39 cellular contexts compared by ENCODE assay signal in the genomic region with DNA sequence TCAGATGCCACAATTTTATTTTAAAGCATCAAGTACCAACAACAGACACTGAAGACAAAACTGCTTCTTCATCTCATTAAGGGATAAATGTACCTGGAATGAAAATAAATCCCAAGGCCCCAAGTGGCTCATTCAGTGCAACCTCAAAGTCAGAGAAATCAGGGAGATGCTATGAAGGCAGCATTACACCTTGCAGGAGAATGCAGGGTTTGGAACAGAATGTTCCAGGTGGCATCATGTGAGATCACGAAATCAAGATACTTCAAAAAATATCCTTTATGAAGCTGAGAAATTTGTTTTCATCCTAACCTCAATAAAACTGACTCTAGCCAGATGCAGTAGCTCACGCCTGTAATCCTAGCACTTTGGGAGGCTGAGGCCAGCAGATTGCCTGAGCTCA.
"Had no signal": no experiment of that assay in that cellular context is flagged by ENCODE, and none has a peak within 500 bp of the region (broad histone marks: within the 10 kb centered on the region; RNA-seq: fewer than 3 reads in every experiment).

No MANE protein-coding gene starts in this region.

- H3K36me3 Mint-ChIP-seq: activated naive CD4-positive, alpha-beta T cell treated with anti-CD3 and anti-CD28 coated beads, Interleukin-2, amount 10 ng/mL, durations not matched to agents 7 days and 5 days; activated naive CD4-positive, alpha-beta T cell treated with anti-CD3 and anti-CD28 coated beads, Interleukin-2, amount 50 U/mL, for 24 hours; activated naive CD4-positive, alpha-beta T cell treated with anti-CD3 and anti-CD28 coated beads, Interleukin-2, amount 50 U/mL, for 72 hours; activated naive CD8-positive, alpha-beta T cell; activated naive CD8-positive, alpha-beta T cell treated with anti-CD3 and anti-CD28 coated beads for 36 hours; activated naive CD8-positive, alpha-beta T cell treated with anti-CD3 and anti-CD28 coated beads, Interleukin-2, amount 10 ng/mL, durations not matched to agents 7 days and 5 days; brain had no signal

- ATAC-seq: activated naive CD4-positive, alpha-beta T cell treated with anti-CD3 and anti-CD28 coated beads, Interleukin-2, amount 50 U/mL, for 72 hours; activated naive CD8-positive, alpha-beta T cell treated with anti-CD3 and anti-CD28 coated beads, Interleukin-2, amount 50 U/mL, for 24 hours; activated T-cell treated with anti-CD3 and anti-CD28 coated beads, Interleukin-2, amount 50 U/mL, for 4 hours; activated T-cell treated with anti-CD3 and anti-CD28 coated beads, Interleukin-2, amount 50 U/mL, for 72 hours; body of pancreas had no signal

- H3K27ac Mint-ChIP-seq: activated naive CD4-positive, alpha-beta T cell treated with anti-CD3 and anti-CD28 coated beads for 36 hours; activated naive CD4-positive, alpha-beta T cell treated with anti-CD3 and anti-CD28 coated beads, Interleukin-2, amount 10 ng/mL, durations not matched to agents 7 days and 5 days; activated naive CD4-positive, alpha-beta T cell treated with anti-CD3 and anti-CD28 coated beads, Interleukin-2, amount 50 U/mL, for 24 hours; activated naive CD4-positive, alpha-beta T cell treated with anti-CD3 and anti-CD28 coated beads, Interleukin-2, amount 50 U/mL, for 72 hours; activated naive CD8-positive, alpha-beta T cell; activated naive CD8-positive, alpha-beta T cell treated with anti-CD3 and anti-CD28 coated beads for 36 hours; activated naive CD8-positive, alpha-beta T cell treated with anti-CD3 and anti-CD28 coated beads, Interleukin-2, amount 10 ng/mL, durations not matched to agents 7 days and 5 days; activated naive CD8-positive, alpha-beta T cell treated with anti-CD3 and anti-CD28 coated beads, Interleukin-2, amount 50 U/mL, for 24 hours; activated T-cell treated with anti-CD3 and anti-CD28 coated beads, Interleukin-2, amount 50 U/mL, for 24 hours; activated T-cell treated with anti-CD3 and anti-CD28 coated beads, Interleukin-2, amount 50 U/mL, for 72 hours; activated T-helper 1 cell treated with anti-CD3 and anti-CD28 coated beads, Interleukin-12 subunit alpha, Interleukin-12 subunit beta, Interleukin-2, Interleukin-4 antibody, amounts not matched to agents 30 ng/mL and 10 ng/mL and 1 ng/mL, durations not matched to agents 14 hours and 24 hours and 36 hours; activated T-helper 2 cell treated with anti-CD3 and anti-CD28 coated beads, Interferon-gamma antibody, Interleukin-2, Interleukin-4, amounts not matched to agents 10 μg/mL and 5 μg/mL and 100 μg/mL, durations not matched to agents 14 hours and 24 hours and 36 hours; brain had no signal

- H3K4me3 Mint-ChIP-seq: activated naive CD4-positive, alpha-beta T cell treated with anti-CD3 and anti-CD28 coated beads for 36 hours; activated naive CD4-positive, alpha-beta T cell treated with anti-CD3 and anti-CD28 coated beads, Interleukin-2, amount 10 ng/mL, durations not matched to agents 7 days and 5 days; activated naive CD4-positive, alpha-beta T cell treated with anti-CD3 and anti-CD28 coated beads, Interleukin-2, amount 50 U/mL, for 24 hours; activated naive CD8-positive, alpha-beta T cell; activated naive CD8-positive, alpha-beta T cell treated with anti-CD3 and anti-CD28 coated beads for 36 hours; activated naive CD8-positive, alpha-beta T cell treated with anti-CD3 and anti-CD28 coated beads, Interleukin-2, amount 10 ng/mL, durations not matched to agents 7 days and 5 days; activated naive CD8-positive, alpha-beta T cell treated with anti-CD3 and anti-CD28 coated beads, Interleukin-2, amount 50 U/mL, for 24 hours; activated T-cell treated with anti-CD3 and anti-CD28 coated beads, Interleukin-2, amount 50 U/mL, for 24 hours; activated T-cell treated with anti-CD3 and anti-CD28 coated beads, Interleukin-2, amount 50 U/mL, for 4 hours; activated T-cell treated with anti-CD3 and anti-CD28 coated beads, Interleukin-2, amount 50 U/mL, for 72 hours; activated T-helper 1 cell treated with anti-CD3 and anti-CD28 coated beads, Interleukin-12 subunit alpha, Interleukin-12 subunit beta, Interleukin-2, Interleukin-4 antibody, amounts not matched to agents 30 ng/mL and 10 ng/mL and 1 ng/mL, durations not matched to agents 14 hours and 24 hours and 36 hours; brain; central memory CD8-positive, alpha-beta T cell had no signal

- H3K27me3 Mint-ChIP-seq: activated naive CD4-positive, alpha-beta T cell treated with anti-CD3 and anti-CD28 coated beads, Interleukin-2, amount 50 U/mL, for 24 hours; activated naive CD8-positive, alpha-beta T cell treated with anti-CD3 and anti-CD28 coated beads for 36 hours had no signal

- H3K9me3 Mint-ChIP-seq: activated naive CD4-positive, alpha-beta T cell treated with anti-CD3 and anti-CD28 coated beads for 36 hours; activated naive CD4-positive, alpha-beta T cell treated with anti-CD3 and anti-CD28 coated beads, Interleukin-2, amount 10 ng/mL, durations not matched to agents 7 days and 5 days; activated naive CD4-positive, alpha-beta T cell treated with anti-CD3 and anti-CD28 coated beads, Interleukin-2, amount 50 U/mL, for 24 hours; activated naive CD4-positive, alpha-beta T cell treated with anti-CD3 and anti-CD28 coated beads, Interleukin-2, amount 50 U/mL, for 72 hours; activated naive CD8-positive, alpha-beta T cell treated with anti-CD3 and anti-CD28 coated beads for 36 hours; activated naive CD8-positive, alpha-beta T cell treated with anti-CD3 and anti-CD28 coated beads, Interleukin-2, amount 10 ng/mL, durations not matched to agents 7 days and 5 days; activated T-cell treated with anti-CD3 and anti-CD28 coated beads, Interleukin-2, amount 50 U/mL, for 24 hours; activated T-cell treated with anti-CD3 and anti-CD28 coated beads, Interleukin-2, amount 50 U/mL, for 4 hours; activated T-cell treated with anti-CD3 and anti-CD28 coated beads, Interleukin-2, amount 50 U/mL, for 72 hours; activated T-helper 1 cell treated with anti-CD3 and anti-CD28 coated beads, Interleukin-12 subunit alpha, Interleukin-12 subunit beta, Interleukin-2, Interleukin-4 antibody, amounts not matched to agents 30 ng/mL and 10 ng/mL and 1 ng/mL, durations not matched to agents 14 hours and 24 hours and 36 hours; activated T-helper 2 cell treated with anti-CD3 and anti-CD28 coated beads, Interferon-gamma antibody, Interleukin-2, Interleukin-4, amounts not matched to agents 10 μg/mL and 5 μg/mL and 100 μg/mL, durations not matched to agents 14 hours and 24 hours and 36 hours; central memory CD8-positive, alpha-beta T cell had no signal

- H3K4me1 Mint-ChIP-seq: activated naive CD4-positive, alpha-beta T cell treated with anti-CD3 and anti-CD28 coated beads, Interleukin-2, amount 10 ng/mL, durations not matched to agents 7 days and 5 days; activated naive CD4-positive, alpha-beta T cell treated with anti-CD3 and anti-CD28 coated beads, Interleukin-2, amount 50 U/mL, for 24 hours; activated naive CD8-positive, alpha-beta T cell treated with anti-CD3 and anti-CD28 coated beads for 36 hours; activated naive CD8-positive, alpha-beta T cell treated with anti-CD3 and anti-CD28 coated beads, Interleukin-2, amount 10 ng/mL, durations not matched to agents 7 days and 5 days; activated naive CD8-positive, alpha-beta T cell treated with anti-CD3 and anti-CD28 coated beads, Interleukin-2, amount 50 U/mL, for 24 hours; central memory CD8-positive, alpha-beta T cell had no signal

- H3K27ac ChIP-seq: adrenal gland, ascending aorta, body of pancreas, brain microvascular endothelial cell, breast epithelium, cardiac muscle cell had no signal

- DNase-seq: activated effector memory CD4-positive, alpha-beta T cell treated with anti-CD3 and anti-CD28 coated beads, Interleukin-2, amount 50 U/mL, for 16 hours; activated effector memory CD4-positive, alpha-beta T cell treated with Interleukin-2 at 50 U/mL for 16 hours; activated gamma-delta T cell; activated gamma-delta T cell treated with Interleukin-2 at 50 U/mL for 16 hours; activated naive CD4-positive, alpha-beta T cell; activated naive CD4-positive, alpha-beta T cell treated with anti-CD3 and anti-CD28 coated beads for 36 hours; activated naive CD4-positive, alpha-beta T cell treated with anti-CD3 and anti-CD28 coated beads, Interleukin-2, amount 10 ng/mL, durations not matched to agents 7 days and 5 days; activated naive CD4-positive, alpha-beta T cell treated with anti-CD3 and anti-CD28 coated beads, Interleukin-2, amount 50 U/mL, for 16 hours; activated naive CD4-positive, alpha-beta T cell treated with Interleukin-2 at 50 U/mL for 16 hours; activated naive CD8-positive, alpha-beta T cell treated with anti-CD3 and anti-CD28 coated beads for 36 hours; activated naive CD8-positive, alpha-beta T cell treated with anti-CD3 and anti-CD28 coated beads, Interleukin-2, amount 10 ng/mL, durations not matched to agents 7 days and 5 days; activated naive CD8-positive, alpha-beta T cell treated with anti-CD3 and anti-CD28 coated beads, Interleukin-2, amount 50 U/mL, for 24 hours; activated T-cell treated with anti-CD3 and anti-CD28 coated beads, Interleukin-2, amount 50 U/mL, for 1 hour; activated T-cell treated with anti-CD3 and anti-CD28 coated beads, Interleukin-2, amount 50 U/mL, for 24 hours; activated T-cell treated with anti-CD3 and anti-CD28 coated beads, Interleukin-2, amount 50 U/mL, for 4 hours; activated T-cell treated with anti-CD3 and anti-CD28 coated beads, Interleukin-2, amount 50 U/mL, for 48 hours; activated T-cell treated with anti-CD3 and anti-CD28 coated beads, Interleukin-2, amount 50 U/mL, for 72 hours; adrenal gland; amniotic stem cell; amygdala; anterior cingulate cortex; aorta; body of pancreas; brain microvascular endothelial cell; caudate nucleus; central memory CD4-positive, alpha-beta T cell; cerebellar nuclear complex had no signal

- FAIRE-seq: astrocyte, bronchial epithelial cell had no signal
